ENCODE assay signal across 20 cellular contexts in genomic region chr11:44866301-44866700, GRCh38.
DNase-seq lines count a peak whose midpoint lies in the region; ATAC-seq, FAIRE-seq and TF ChIP-seq lines count a peak whose summit lies in the region.
"Had no signal": no experiment of that assay in that cellular context is flagged by ENCODE, and none has a peak within 500 bp of the region (broad histone marks: within the 10 kb centered on the region; RNA-seq: fewer than 3 reads in every experiment).

No MANE protein-coding gene starts in this region.

- no peak for TF ChIP-seq POLR2A in gastroesophageal sphincter (IDR thresholded peaks at IDR 0.05)

- no peaks in the 10 kb centered on the region for H3K36me3 Mint-ChIP-seq in activated T-helper 2 cell treated with anti-CD3 and anti-CD28 coated beads, Interferon-gamma antibody, Interleukin-2, Interleukin-4, amounts not matched to agents 10 μg/mL and 5 μg/mL and 100 μg/mL, durations not matched to agents 14 hours and 24 hours and 36 hours (ENCODE audit: low read depth)

- H3K4me3 Mint-ChIP-seq in activated T-helper 2 cell treated with anti-CD3 and anti-CD28 coated beads, Interferon-gamma antibody, Interleukin-2, Interleukin-4, amounts not matched to agents 10 μg/mL and 5 μg/mL and 100 μg/mL, durations not matched to agents 14 hours and 24 hours and 36 hours (ENCODE audit: low read depth), result no peak overlapping the region

- intact Hi-C loops in activated T-helper 2 cell treated with anti-CD3 and anti-CD28 coated beads, Interferon-gamma antibody, Interleukin-2, Interleukin-4, amounts not matched to agents 10 μg/mL and 5 μg/mL and 100 μg/mL, durations not matched to agents 14 hours and 24 hours and 36 hours (cut with micrococcal nuclease), result no loop called here
- intact Hi-C loops in kidney (cut with DNase I) (no loop called here), dorsolateral prefrontal cortex (cut with DNase I) (no loop called here)

- DNase-seq in DMS 273 (lab: John Stamatoyannopoulos, UW; ENCODE audit: unreplicated experiment) (peak; percentile 60), DMS79 treated with DMSO at 0.1 percent for 48 hours (lab: John Stamatoyannopoulos, UW) (peak; percentile 82), NCI-H69 (lab: John Stamatoyannopoulos, UW) (peak; percentile 55), kidney (no peak), medulla oblongata (ENCODE audit: extremely low spot score) (no peak), dorsolateral prefrontal cortex (no peak)
- no peak for DNase-seq in activated T-helper 2 cell treated with anti-CD3 and anti-CD28 coated beads, Interferon-gamma antibody, Interleukin-2, Interleukin-4, amounts not matched to agents 10 μg/mL and 5 μg/mL and 100 μg/mL, durations not matched to agents 14 hours and 24 hours and 36 hours (ENCODE audit: low spot score)
- DNase-seq: EL, NCI-H2081 treated with DMSO at 0.1 percent for 48 hours, NCI-H2227 treated with DMSO at 0.1 percent for 48 hours, NCI-H526 had no signal

- no peak overlapping the region for H3K27ac Mint-ChIP-seq in activated T-helper 2 cell treated with anti-CD3 and anti-CD28 coated beads, Interferon-gamma antibody, Interleukin-2, Interleukin-4, amounts not matched to agents 10 μg/mL and 5 μg/mL and 100 μg/mL, durations not matched to agents 14 hours and 24 hours and 36 hours

- peaks cover 16% of the 10 kb centered on the region for H3K4me1 Mint-ChIP-seq in activated T-helper 2 cell treated with anti-CD3 and anti-CD28 coated beads, Interferon-gamma antibody, Interleukin-2, Interleukin-4, amounts not matched to agents 10 μg/mL and 5 μg/mL and 100 μg/mL, durations not matched to agents 14 hours and 24 hours and 36 hours (ENCODE audit: low read depth)

- no peak overlapping the region for H3K9ac ChIP-seq in kidney (ENCODE audit: low read length in 2 of 2)

- H3K27me3 Mint-ChIP-seq in activated T-helper 2 cell treated with anti-CD3 and anti-CD28 coated beads, Interferon-gamma antibody, Interleukin-2, Interleukin-4, amounts not matched to agents 10 μg/mL and 5 μg/mL and 100 μg/mL, durations not matched to agents 14 hours and 24 hours and 36 hours (ENCODE audit: low read depth), result peaks cover 48% of the 10 kb centered on the region

- FAIRE-seq in kidney (lab: Jason Lieb, UNC), result no peak
- FAIRE-seq: GM19239, HTR-8/SVneo had no signal

- no peak overlapping the region for H3K4me3 ChIP-seq in gastroesophageal sphincter
- H3K4me3 ChIP-seq in kidney (ENCODE audit: low read length in 2 of 2), result no peak overlapping the region
- H3K4me3 ChIP-seq in dorsolateral prefrontal cortex, result no peak overlapping the region
- H3K4me3 ChIP-seq: HAP-1, SJSA1 had no signal

- TF ChIP-seq CTCF in gastroesophageal sphincter (IDR thresholded peaks at IDR 0.05), result no peak
- TF ChIP-seq CTCF in kidney (IDR thresholded peaks at IDR 0.05; ENCODE audit: borderline replicate concordance, extremely low read depth, insufficient read depth), result no peak
- no peak for TF ChIP-seq CTCF in dorsolateral prefrontal cortex (IDR thresholded peaks at IDR 0.05 in 54 of 56, conservative IDR thresholded peaks at IDR 0.05 in 2 of 56; ENCODE audit: low read depth in 1 of 56, partially characterized antibody in 56 of 56)

- ATAC-seq in gastroesophageal sphincter, result no peak
- ATAC-seq: PC-3 had no signal

- H3K9me3 Mint-ChIP-seq in activated T-helper 2 cell treated with anti-CD3 and anti-CD28 coated beads, Interferon-gamma antibody, Interleukin-2, Interleukin-4, amounts not matched to agents 10 μg/mL and 5 μg/mL and 100 μg/mL, durations not matched to agents 14 hours and 24 hours and 36 hours, result no peaks in the 10 kb centered on the region

- H3K36me3 ChIP-seq in gastroesophageal sphincter (peaks cover 0 to 2% of the 10 kb centered on the region in 2 donors), kidney (ENCODE audit: control insufficient read depth in 1 of 2, insufficient read depth in 2 of 2, low read length in 2 of 2) (no peaks in the 10 kb centered on the region)
- H3K36me3 ChIP-seq: HAP-1, SJSA1 had no signal

- H3K9me3 ChIP-seq in gastroesophageal sphincter (no peaks in the 10 kb centered on the region), kidney (ENCODE audit: control insufficient read depth in 1 of 2, low read length in 2 of 2) (no peaks in the 10 kb centered on the region)
- H3K9me3 ChIP-seq: HAP-1 had no signal

- peak overlapping the region in 3 of 4 donors; percentile 78 to 96 (median 92) for H3K27ac ChIP-seq in gastroesophageal sphincter
- H3K27ac ChIP-seq in kidney (ENCODE audit: low read depth in 2 of 2, low read length in 2 of 2), result peak overlapping the region in 1 of 2 donors; percentile 32
- H3K27ac ChIP-seq in dorsolateral prefrontal cortex, result peak overlapping the region in 1 of 59 donors; percentile 8
- H3K27ac ChIP-seq: C4-2B, HL-60, RWPE1, SJSA1 had no signal

- H3K27me3 ChIP-seq in gastroesophageal sphincter, result no peaks in the 10 kb centered on the region
- no peaks in the 10 kb centered on the region for H3K27me3 ChIP-seq in dorsolateral prefrontal cortex
- H3K27me3 ChIP-seq: SJSA1 had no signal

- 57% methylated on average over 3 of the region's 6 CpGs; no CpG with 5 or more reads in 1 of the 2 donors for WGBS in gastroesophageal sphincter (ENCODE audit: low coverage in 1 of 2), 2 donors

- H3K4me1 ChIP-seq in gastroesophageal sphincter (peaks cover 5 to 90% (median 8%) of the 10 kb centered on the region in 3 donors), kidney (ENCODE audit: control insufficient read depth in 1 of 2, insufficient read depth in 1 of 2, low read depth in 1 of 2, low read length in 2 of 2) (peaks cover 0 to 9% of the 10 kb centered on the region in 2 donors)

- TF ChIP-seq EP300 in gastroesophageal sphincter (IDR thresholded peaks at IDR 0.05), result no peak

Comparison
In these comparisons a context has a peak if more than half of its experiments do, and no peak if none do; other contexts are left out.
1. DNase-seq: peak in DMS 273 (single experiment), DMS79 treated with DMSO at 0.1 percent for 48 hours (single experiment) and NCI-H69 (single experiment); none in activated T-helper 2 cell treated with anti-CD3 and anti-CD28 coated beads, Interferon-gamma antibody, Interleukin-2, Interleukin-4, amounts not matched to agents 10 μg/mL and 5 μg/mL and 100 μg/mL, durations not matched to agents 14 hours and 24 hours and 36 hours (single experiment), kidney (single experiment), medulla oblongata (single experiment) and dorsolateral prefrontal cortex (0 of 10).